19 cellular contexts compared by ENCODE assay signal in the genomic region with DNA sequence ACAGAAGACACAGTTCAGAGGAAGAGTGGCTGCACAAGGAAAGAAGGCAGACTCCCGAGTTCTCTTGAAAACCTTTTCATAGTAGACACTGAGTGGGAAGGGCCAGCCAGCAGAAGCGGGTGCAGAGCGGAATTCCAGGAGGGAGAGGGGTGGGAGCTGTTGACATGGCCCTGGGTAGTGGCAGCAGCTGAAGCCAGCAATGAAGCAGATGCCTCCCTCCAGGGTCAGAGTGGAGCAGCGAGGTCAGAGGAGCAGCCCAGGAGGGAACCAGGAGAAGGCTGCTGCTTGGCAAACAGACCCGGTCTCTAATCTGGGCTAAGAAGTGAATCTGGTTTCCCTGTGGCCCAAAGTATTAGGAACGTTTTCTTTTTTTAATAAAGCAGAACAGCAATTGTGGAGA.
"Had no signal": no experiment of that assay in that cellular context is flagged by ENCODE, and none has a peak within 500 bp of the region (broad histone marks: within the 10 kb centered on the region; RNA-seq: fewer than 3 reads in every experiment).

No MANE protein-coding gene starts in this region.

- H3K4me1 Mint-ChIP-seq: activated T-helper 17 cell treated with anti-CD3 and anti-CD28 coated beads, Interleukin-2, amount 50 U/mL, for 72 hours; central memory CD8-positive, alpha-beta T cell; stimulated activated naive B cell treated with anti-CD40 and anti-IgM and Interleukin-4, amounts not matched to agents 10 μg/mL and 1 μg/mL and 100 μg/mL, for 72 hours had no signal

- H3K27ac Mint-ChIP-seq: activated CD4-positive, alpha-beta T cell treated with anti-CD3 and anti-CD28 coated beads, Interleukin-2, amount 10 ng/mL, durations not matched to agents 24 days and 14 days; activated CD8-positive, alpha-beta T cell treated with anti-CD3 and anti-CD28 coated beads for 36 hours; activated T-helper 17 cell treated with anti-CD3 and anti-CD28 coated beads, Interleukin-2, amount 50 U/mL, for 72 hours; stimulated activated naive B cell treated with anti-CD40 and anti-IgM and Interleukin-4, amounts not matched to agents 10 μg/mL and 1 μg/mL and 100 μg/mL, for 72 hours had no signal

- ATAC-seq: activated CD8-positive, alpha-beta T cell treated with anti-CD3 and anti-CD28 coated beads for 36 hours; activated T-helper 17 cell treated with anti-CD3 and anti-CD28 coated beads, Interleukin-2, amount 50 U/mL, for 72 hours; body of pancreas; stimulated activated naive B cell treated with anti-CD40 and anti-IgM and Interleukin-4, amounts not matched to agents 10 μg/mL and 1 μg/mL and 100 μg/mL, for 72 hours; upper lobe of right lung had no signal

- H3K27me3 ChIP-seq: body of pancreas, neutrophil, pancreas, right lobe of liver, upper lobe of right lung had no signal

- DNase-seq: activated CD4-positive, alpha-beta T cell treated with anti-CD3 and anti-CD28 coated beads, Interleukin-2, amount 10 ng/mL, durations not matched to agents 24 days and 14 days; activated CD4-positive, CD25-positive, alpha-beta regulatory T cell; activated CD8-positive, alpha-beta T cell treated with anti-CD3 and anti-CD28 coated beads for 36 hours; activated naive CD4-positive, alpha-beta T cell; activated T-cell treated with anti-CD3 and anti-CD28 coated beads, Interleukin-2, amount 50 U/mL, for 1 hour; effector CD8-positive, alpha-beta T cell; mesendoderm; pancreas; right lobe of liver; stimulated activated CD4-positive, alpha-beta T cell treated with anti-CD3 and anti-CD28 coated beads, Interleukin-4, amount 100 ng/mL, for 24 hours; stimulated activated naive B cell treated with anti-CD40 and anti-IgM and Interleukin-4, amounts not matched to agents 10 μg/mL and 1 μg/mL and 100 μg/mL, for 72 hours; T-helper 1 cell; T1000; upper lobe of right lung had no signal

- H3K27ac ChIP-seq: neutrophil, right lobe of liver, thoracic aorta, upper lobe of right lung had no signal

- H3K27me3 Mint-ChIP-seq: activated CD8-positive, alpha-beta T cell treated with anti-CD3 and anti-CD28 coated beads for 36 hours had no signal

- H3K36me3 ChIP-seq: neutrophil, pancreas, right lobe of liver, thoracic aorta, upper lobe of right lung had no signal

- H3K36me3 Mint-ChIP-seq: stimulated activated naive B cell treated with anti-CD40 and anti-IgM and Interleukin-4, amounts not matched to agents 10 μg/mL and 1 μg/mL and 100 μg/mL, for 72 hours had no signal

- H3K4me3 ChIP-seq: body of pancreas, pancreas, right lobe of liver, thoracic aorta, upper lobe of right lung had no signal

- H3K9me3 Mint-ChIP-seq: activated CD4-positive, alpha-beta T cell treated with anti-CD3 and anti-CD28 coated beads, Interleukin-2, amount 10 ng/mL, durations not matched to agents 24 days and 14 days; activated CD8-positive, alpha-beta T cell treated with anti-CD3 and anti-CD28 coated beads for 36 hours; activated T-helper 17 cell treated with anti-CD3 and anti-CD28 coated beads, Interleukin-2, amount 50 U/mL, for 72 hours; central memory CD8-positive, alpha-beta T cell; stimulated activated naive B cell treated with anti-CD40 and anti-IgM and Interleukin-4, amounts not matched to agents 10 μg/mL and 1 μg/mL and 100 μg/mL, for 72 hours had no signal

- H3K4me3 Mint-ChIP-seq: activated CD4-positive, alpha-beta T cell treated with anti-CD3 and anti-CD28 coated beads, Interleukin-2, amount 10 ng/mL, durations not matched to agents 24 days and 14 days; activated CD8-positive, alpha-beta T cell treated with anti-CD3 and anti-CD28 coated beads for 36 hours; activated T-helper 17 cell treated with anti-CD3 and anti-CD28 coated beads, Interleukin-2, amount 50 U/mL, for 72 hours; central memory CD8-positive, alpha-beta T cell; stimulated activated naive B cell treated with anti-CD40 and anti-IgM and Interleukin-4, amounts not matched to agents 10 μg/mL and 1 μg/mL and 100 μg/mL, for 72 hours had no signal
